In the genomic region with DNA sequence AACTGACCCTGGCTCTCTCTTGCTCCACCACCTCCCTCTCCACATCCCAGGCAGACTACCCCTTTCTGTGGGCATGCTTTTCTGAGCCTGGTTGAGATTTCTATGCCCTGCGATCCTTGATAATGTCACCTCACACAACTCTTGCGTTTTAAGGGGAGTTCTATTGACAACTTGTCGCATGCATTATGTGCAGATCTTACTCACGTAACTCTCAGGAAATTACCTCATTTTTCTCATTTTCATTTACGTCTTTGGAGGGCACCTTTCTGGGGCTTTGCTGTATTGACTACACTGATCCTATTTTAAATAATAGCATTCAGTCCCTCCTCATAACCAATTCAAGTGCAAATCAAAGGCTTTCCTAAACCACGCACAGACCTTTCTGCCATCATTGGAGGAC, we compare ENCODE assay signal across 23 cellular contexts.
"Had no signal": no experiment of that assay in that cellular context is flagged by ENCODE, and none has a peak within 500 bp of the region (broad histone marks: within the 10 kb centered on the region; RNA-seq: fewer than 3 reads in every experiment).

No MANE protein-coding gene starts in this region.

- ATAC-seq: activated CD8-positive, alpha-beta T cell treated with anti-CD3 and anti-CD28 coated beads, Interleukin-2, amount 10 ng/mL, durations not matched to agents 7 days and 5 days; PC-3; T-helper 17 cell; WTC11 had no signal

- H3K9me3 ChIP-seq: breast epithelium, colonic mucosa had no signal

- H3K4me1 ChIP-seq: breast epithelium, colonic mucosa had no signal

- H3K27me3 ChIP-seq: breast epithelium, colonic mucosa had no signal

- H3K4me3 ChIP-seq: breast epithelium, colonic mucosa had no signal

- H3K36me3 ChIP-seq: breast epithelium, colonic mucosa had no signal

- DNase-seq: activated CD4-positive, alpha-beta T cell treated with anti-CD3 and anti-CD28 coated beads for 48 hours; activated CD4-positive, alpha-beta T cell treated with anti-CD3 and anti-CD28 coated beads, Interleukin-2, amount 50 U/mL, for 4 hours; activated CD4-positive, CD25-positive, alpha-beta regulatory T cell treated with anti-CD3 and anti-CD28 coated beads, Interleukin-2, amount 50 U/mL, for 72 hours; activated CD8-positive, alpha-beta memory T cell treated with anti-CD3 and anti-CD28 coated beads, Interleukin-2, amount 50 U/mL, for 48 hours; activated CD8-positive, alpha-beta T cell treated with anti-CD3 and anti-CD28 coated beads, Interleukin-2, amount 10 ng/mL, durations not matched to agents 7 days and 5 days; activated effector memory CD4-positive, alpha-beta T cell treated with Interleukin-2 at 50 U/mL for 16 hours; activated naive CD4-positive, alpha-beta T cell; activated T-cell treated with anti-CD3 and anti-CD28 coated beads, Interleukin-2, amount 50 U/mL, for 1 hour; aorta; caudate nucleus; colonic mucosa; NCI-H1048; NCI-H146; NCI-H187 treated with DMSO at 0.1 percent for 48 hours; NCI-H2081 treated with DMSO at 0.1 percent for 48 hours; NCI-H446; NCI-H524; PC-3; SHP77; T-helper 17 cell; T-helper 9 cell had no signal

- H3K27ac ChIP-seq: breast epithelium, colonic mucosa had no signal
